ENCODE assay signal across 8 cellular contexts in genomic region chr6:36027501-36028087, GRCh38. TPM values are rescaled to one million over a fixed set of nuclear protein-coding genes. Genes with fewer than 3 reads are reported as not detected.
DNase-seq lines count a peak whose midpoint lies in the region; ATAC-seq and TF ChIP-seq lines count a peak whose summit lies in the region.

TSS of gene MAPK14 (plus strand) at chr6:36027808. CDS start at chr6:36028158, 350 bp downstream.

- H3K4me1 ChIP-seq in foreskin keratinocyte, result no peaks in the 10 kb centered on the region
- H3K4me1 ChIP-seq in neuron (ENCODE audit: insufficient read depth, low read length), result peaks cover 11% of the 10 kb centered on the region
- H3K4me1 ChIP-seq in subcutaneous abdominal adipose tissue (ENCODE audit: control insufficient read depth in 5 of 5, insufficient read depth in 5 of 5, low read length in 5 of 5), result peaks cover 6 to 32% (median 19%) of the 10 kb centered on the region in 5 donors

- H2AFZ ChIP-seq in neuron (ENCODE audit: low read depth, low read length), result peak within 1 kb of the TSS; percentile 81

- ATAC-seq in foreskin keratinocyte, result peak; percentile 88

- H3K36me3 ChIP-seq in GM06990 (ENCODE audit: control insufficient read depth, insufficient read depth, low read length) (no peaks in the 10 kb centered on the region), neuron (ENCODE audit: insufficient read depth, low read length) (no peaks in the 10 kb centered on the region), subcutaneous abdominal adipose tissue (ENCODE audit: control insufficient read depth in 5 of 5, insufficient read depth in 5 of 5, low read length in 5 of 5) (no peaks in the 10 kb centered on the region)

- in situ Hi-C loops in SK-MEL-5 (cut with HindIII; ENCODE audit: low pct_unique_long_range_greater_than_20kb, low sequenced_read_pairs), result no loop called here

- H3K27me3 ChIP-seq in GM06990 (replicated peaks; ENCODE audit: control insufficient read depth, insufficient read depth, low read length) (no peaks in the 10 kb centered on the region), foreskin keratinocyte (no peaks in the 10 kb centered on the region), neuron (ENCODE audit: insufficient read depth, low read length) (no peaks in the 10 kb centered on the region), subcutaneous abdominal adipose tissue (ENCODE audit: control insufficient read depth in 5 of 5, insufficient read depth in 4 of 5, low read length in 5 of 5) (peaks cover 0 to 17% (median 13%) of the 10 kb centered on the region in 5 donors)

- H3K27ac ChIP-seq in foreskin keratinocyte (peak within 1 kb of the TSS; percentile 38), subcutaneous abdominal adipose tissue (ENCODE audit: low read depth, low read length) (peak within 1 kb of the TSS; percentile 94)

- TF ChIP-seq CTCF in GM06990 (IDR thresholded peaks at IDR 0.05; ENCODE audit: insufficient read depth, low read length, poor library complexity, severe bottlenecking) (peak; percentile 94), HFF-Myc (IDR thresholded peaks at IDR 0.05; ENCODE audit: low read depth, low read length, missing control alignments) (peak; percentile 87), foreskin keratinocyte (conservative IDR thresholded peaks at IDR 0.05) (peak; percentile 99)

- DNase-seq in GM06990 (ENCODE audit: extremely low read depth, insufficient read length) (peak; percentile 95), HFF-Myc (ENCODE audit: extremely low read depth, low read depth) (peak; percentile 99), MV-4-11 (lab: John Stamatoyannopoulos, UW) (peak; percentile 100), SK-MEL-5 (ENCODE audit: low read depth, low spot score) (peak; percentile 100), foreskin keratinocyte (peak; percentile 97 to 99)
- DNase-seq in activated naive CD4-positive, alpha-beta T cell treated with Interleukin-2 at 50 U/mL for 16 hours, result peak; percentile 98

- peak within 1 kb of the TSS; percentile 97 to 100 (median 99) for H3K9ac ChIP-seq in subcutaneous abdominal adipose tissue (ENCODE audit: low read length in 5 of 5)

- H3K9me3 ChIP-seq in neuron (ENCODE audit: low read length) (no peaks in the 10 kb centered on the region), subcutaneous abdominal adipose tissue (ENCODE audit: control insufficient read depth in 5 of 5, low read length in 5 of 5) (no peaks in the 10 kb centered on the region)

- H3K4me3 ChIP-seq in GM06990 (replicated peaks; ENCODE audit: low read depth, low read length) (peak within 1 kb of the TSS; percentile 86), HFF-Myc (replicated peaks; ENCODE audit: low read depth, low read length) (peak within 1 kb of the TSS; percentile 94), neuron (ENCODE audit: low read length) (peak within 1 kb of the TSS; percentile 100), subcutaneous abdominal adipose tissue (ENCODE audit: low read depth in 1 of 5, low read length in 5 of 5) (peak within 1 kb of the TSS; percentile 90 to 100 (median 97))

RNA-seq across cellular contexts. Expression of gene MAPK14, which starts in this region (rescaled TPM):
- total RNA-seq in SK-MEL-5 (2014; rRNA removed; shearing (Covaris generic)), result 28.2 and 28.7 TPM in 2 replicates
- 22.1 and 27.5 TPM in 2 replicates for polyA plus RNA-seq in SK-MEL-5 (2015; cell fraction: cytosol; rRNA removed)
- polyA plus RNA-seq in SK-MEL-5 (2015; cell fraction: nucleus; rRNA removed), result 47.5 and 60.0 TPM in 2 replicates
- total RNA-seq in foreskin keratinocyte, result 40.9 and 42.5 TPM in 2 replicates
- polyA plus RNA-seq in foreskin keratinocyte, result 16.0 and 19.4 TPM in 2 replicates

Comparison
In these comparisons a context has a peak if more than half of its experiments do, and no peak if none do; other contexts are left out.
1. Peak in every context shown above with its lines: DNase-seq, ATAC-seq, H3K4me3 ChIP-seq and H3K27ac ChIP-seq.